ENCODE assay signal across 31 cellular contexts in genomic region chr18:63619661-63620060, GRCh38. TPM values are rescaled to one million over a fixed set of nuclear protein-coding genes. Genes with fewer than 3 reads are reported as not detected.
"Had no signal": no experiment of that assay in that cellular context is flagged by ENCODE, and none has a peak within 500 bp of the region (broad histone marks: within the 10 kb centered on the region; RNA-seq: fewer than 3 reads in every experiment).

No MANE protein-coding gene starts in this region.

- H3K9me3 ChIP-seq: right lobe of liver, suprapubic skin had no signal

- H3K27me3 Mint-ChIP-seq: activated CD4-positive, alpha-beta T cell treated with anti-CD3 and anti-CD28 coated beads, Interleukin-2, amount 10 ng/mL, durations not matched to agents 7 days and 5 days; activated CD8-positive, alpha-beta memory T cell treated with anti-CD3 and anti-CD28 coated beads, Interleukin-2, amount 10 ng/mL, durations not matched to agents 7 days and 5 days; activated CD8-positive, alpha-beta T cell treated with anti-CD3 and anti-CD28 coated beads for 36 hours; activated naive CD4-positive, alpha-beta T cell treated with anti-CD3 and anti-CD28 coated beads, Interleukin-2, amount 10 ng/mL, durations not matched to agents 7 days and 5 days; naive B cell; stimulated activated naive CD8-positive, alpha-beta T cell treated with anti-CD3 and anti-CD28 coated beads, Interleukin-15, amount 100 ng/mL, for 72 hours had no signal

- ATAC-seq: activated CD8-positive, alpha-beta memory T cell treated with anti-CD3 and anti-CD28 coated beads, Interleukin-2, amount 10 ng/mL, durations not matched to agents 7 days and 5 days; activated CD8-positive, alpha-beta T cell treated with anti-CD3 and anti-CD28 coated beads for 36 hours; left lung; right lobe of liver; stimulated activated effector memory CD8-positive, alpha-beta T cell treated with anti-CD3 and anti-CD28 coated beads, Interleukin-12 subunit alpha, Interleukin-12 subunit beta, amount 100 ng/mL, for 72 hours; stimulated activated naive CD8-positive, alpha-beta T cell treated with anti-CD3 and anti-CD28 coated beads, Interleukin-15, amount 100 ng/mL, for 72 hours had no signal

- H3K4me3 ChIP-seq: cardiac muscle cell, left lung, lung, right lobe of liver, skin epidermis, suprapubic skin, tibial nerve had no signal

- DNase-seq: activated CD4-positive, alpha-beta T cell treated with anti-CD3 and anti-CD28 coated beads, Interleukin-2, amount 10 ng/mL, durations not matched to agents 7 days and 5 days; activated CD4-positive, CD25-positive, alpha-beta regulatory T cell treated with anti-CD3 and anti-CD28 coated beads, Interleukin-2, amount 50 U/mL, for 72 hours; activated CD8-positive, alpha-beta memory T cell treated with anti-CD3 and anti-CD28 coated beads, Interleukin-2, amount 10 ng/mL, durations not matched to agents 7 days and 5 days; activated CD8-positive, alpha-beta T cell treated with anti-CD3 and anti-CD28 coated beads for 36 hours; activated effector memory CD4-positive, alpha-beta T cell treated with anti-CD3 and anti-CD28 coated beads, Interleukin-2, amount 50 U/mL, for 16 hours; activated naive CD4-positive, alpha-beta T cell treated with anti-CD3 and anti-CD28 coated beads, Interleukin-2, amount 10 ng/mL, durations not matched to agents 7 days and 5 days; activated T-cell treated with anti-CD3 and anti-CD28 coated beads for 4 hours; cortex of kidney; foreskin melanocyte; kidney glomerular epithelial cell; left lung; naive B cell; nucleus accumbens; right lobe of liver; stimulated activated CD4-positive, alpha-beta T cell treated with anti-CD3 and anti-CD28 coated beads, Interleukin-2, amount 100 ng/mL, for 24 hours; stimulated activated naive CD8-positive, alpha-beta T cell treated with anti-CD3 and anti-CD28 coated beads, Interleukin-15, amount 100 ng/mL, for 72 hours; WERI-Rb-1 had no signal

- H3K36me3 ChIP-seq: cardiac muscle cell, left lung, right lobe of liver, suprapubic skin, tibial nerve, WERI-Rb-1 had no signal

- H3K4me1 Mint-ChIP-seq: activated CD4-positive, alpha-beta T cell treated with anti-CD3 and anti-CD28 coated beads, Interleukin-2, amount 10 ng/mL, durations not matched to agents 7 days and 5 days; activated CD8-positive, alpha-beta memory T cell treated with anti-CD3 and anti-CD28 coated beads, Interleukin-2, amount 10 ng/mL, durations not matched to agents 7 days and 5 days; activated naive CD4-positive, alpha-beta T cell treated with anti-CD3 and anti-CD28 coated beads, Interleukin-2, amount 10 ng/mL, durations not matched to agents 7 days and 5 days; naive B cell; stimulated activated effector memory CD8-positive, alpha-beta T cell treated with anti-CD3 and anti-CD28 coated beads, Interleukin-12 subunit alpha, Interleukin-12 subunit beta, amount 100 ng/mL, for 72 hours; stimulated activated naive CD8-positive, alpha-beta T cell treated with anti-CD3 and anti-CD28 coated beads, Interleukin-15, amount 100 ng/mL, for 72 hours had no signal

- H3K27ac ChIP-seq: cardiac muscle cell, left lung, right lobe of liver, skin epidermis, suprapubic skin, tibial nerve, WERI-Rb-1 had no signal

- FAIRE-seq: TTC549, urothelium cell line had no signal

- H3K27me3 ChIP-seq: cardiac muscle cell, left lung, right lobe of liver, suprapubic skin, tibial nerve had no signal

- H3K4me1 ChIP-seq: left lung, right lobe of liver, suprapubic skin, tibial nerve had no signal

- H3K4me3 Mint-ChIP-seq: activated CD4-positive, alpha-beta T cell treated with anti-CD3 and anti-CD28 coated beads, Interleukin-2, amount 10 ng/mL, durations not matched to agents 7 days and 5 days; activated CD8-positive, alpha-beta memory T cell treated with anti-CD3 and anti-CD28 coated beads, Interleukin-2, amount 10 ng/mL, durations not matched to agents 7 days and 5 days; activated CD8-positive, alpha-beta T cell treated with anti-CD3 and anti-CD28 coated beads for 36 hours; activated naive CD4-positive, alpha-beta T cell treated with anti-CD3 and anti-CD28 coated beads, Interleukin-2, amount 10 ng/mL, durations not matched to agents 7 days and 5 days; naive B cell; stimulated activated effector memory CD8-positive, alpha-beta T cell treated with anti-CD3 and anti-CD28 coated beads, Interleukin-12 subunit alpha, Interleukin-12 subunit beta, amount 100 ng/mL, for 72 hours; stimulated activated naive CD8-positive, alpha-beta T cell treated with anti-CD3 and anti-CD28 coated beads, Interleukin-15, amount 100 ng/mL, for 72 hours had no signal

- H3K27ac Mint-ChIP-seq: activated CD4-positive, alpha-beta T cell treated with anti-CD3 and anti-CD28 coated beads, Interleukin-2, amount 10 ng/mL, durations not matched to agents 7 days and 5 days; activated CD8-positive, alpha-beta memory T cell treated with anti-CD3 and anti-CD28 coated beads, Interleukin-2, amount 10 ng/mL, durations not matched to agents 7 days and 5 days; activated CD8-positive, alpha-beta T cell treated with anti-CD3 and anti-CD28 coated beads for 36 hours; activated naive CD4-positive, alpha-beta T cell treated with anti-CD3 and anti-CD28 coated beads, Interleukin-2, amount 10 ng/mL, durations not matched to agents 7 days and 5 days; naive B cell; stimulated activated effector memory CD8-positive, alpha-beta T cell treated with anti-CD3 and anti-CD28 coated beads, Interleukin-12 subunit alpha, Interleukin-12 subunit beta, amount 100 ng/mL, for 72 hours had no signal

- H3K36me3 Mint-ChIP-seq: activated CD8-positive, alpha-beta memory T cell treated with anti-CD3 and anti-CD28 coated beads, Interleukin-2, amount 10 ng/mL, durations not matched to agents 7 days and 5 days; activated naive CD4-positive, alpha-beta T cell treated with anti-CD3 and anti-CD28 coated beads, Interleukin-2, amount 10 ng/mL, durations not matched to agents 7 days and 5 days; naive B cell; stimulated activated effector memory CD8-positive, alpha-beta T cell treated with anti-CD3 and anti-CD28 coated beads, Interleukin-12 subunit alpha, Interleukin-12 subunit beta, amount 100 ng/mL, for 72 hours had no signal

RNA-seq across cellular contexts. Expression of gene SERPINB4, which starts 24.4 kb away (rescaled TPM):
- total RNA-seq: activated CD4-positive, alpha-beta T cell treated with anti-CD3 and anti-CD28 coated beads, Interleukin-2, amount 10 ng/mL, durations not matched to agents 7 days and 5 days; activated CD8-positive, alpha-beta memory T cell treated with anti-CD3 and anti-CD28 coated beads, Interleukin-2, amount 10 ng/mL, durations not matched to agents 7 days and 5 days; activated CD8-positive, alpha-beta T cell treated with anti-CD3 and anti-CD28 coated beads for 36 hours; cardiac muscle cell; cerebellum; epithelial cell of proximal tubule; fibroblast of lung; mesenteric fat pad; mucosa of gallbladder; right lobe of liver; tibial nerve had no signal
- polyA plus RNA-seq: cardiac muscle cell, fibroblast of lung, neural cell had no signal

RNA-seq across cellular contexts. Expression of gene SERPINB13, which starts 32.5 kb away (rescaled TPM):
- total RNA-seq: activated CD4-positive, alpha-beta T cell treated with anti-CD3 and anti-CD28 coated beads, Interleukin-2, amount 10 ng/mL, durations not matched to agents 7 days and 5 days; activated CD8-positive, alpha-beta memory T cell treated with anti-CD3 and anti-CD28 coated beads, Interleukin-2, amount 10 ng/mL, durations not matched to agents 7 days and 5 days; activated CD8-positive, alpha-beta T cell treated with anti-CD3 and anti-CD28 coated beads for 36 hours; cardiac muscle cell; cerebellum; epithelial cell of proximal tubule; fibroblast of lung; left lung; mesenteric fat pad; mucosa of gallbladder; right lobe of liver; tibial nerve had no signal
- polyA plus RNA-seq: cardiac muscle cell, fibroblast of lung, neural cell had no signal

RNA-seq across cellular contexts. Expression of gene SERPINB3, which starts 42.0 kb away (rescaled TPM):
- total RNA-seq: activated CD4-positive, alpha-beta T cell treated with anti-CD3 and anti-CD28 coated beads, Interleukin-2, amount 10 ng/mL, durations not matched to agents 7 days and 5 days; activated CD8-positive, alpha-beta memory T cell treated with anti-CD3 and anti-CD28 coated beads, Interleukin-2, amount 10 ng/mL, durations not matched to agents 7 days and 5 days; activated CD8-positive, alpha-beta T cell treated with anti-CD3 and anti-CD28 coated beads for 36 hours; cardiac muscle cell; cerebellum; fibroblast of lung; left lung; mesenteric fat pad; mucosa of gallbladder; right lobe of liver; tibial nerve had no signal
- polyA plus RNA-seq: cardiac muscle cell, fibroblast of lung, neural cell had no signal
